18 cellular contexts compared by ENCODE assay signal in the genomic region with DNA sequence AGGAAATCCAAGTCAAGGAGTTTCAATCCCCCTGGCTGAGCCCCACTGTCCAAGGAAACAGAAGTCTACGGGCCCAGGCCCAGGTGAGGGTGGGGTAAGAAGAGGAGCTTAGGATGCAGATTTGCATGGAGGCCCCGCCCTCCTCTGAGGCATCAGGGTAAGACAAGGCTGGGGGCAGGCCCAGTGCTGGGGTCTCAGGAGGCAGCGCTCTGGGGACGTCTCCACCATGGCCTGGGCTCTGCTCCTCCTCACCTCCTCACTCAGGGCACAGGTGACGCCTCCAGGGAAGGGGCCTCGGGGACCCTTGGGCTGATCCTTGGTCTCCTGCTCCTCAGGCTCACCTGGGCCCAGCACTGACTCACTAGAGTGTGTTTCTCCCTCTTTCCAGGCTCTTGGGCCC. TPM values are rescaled to one million over a fixed set of nuclear protein-coding genes. Genes with fewer than 3 reads are reported as not detected.
DNase-seq lines count a peak whose midpoint lies in the region; ATAC-seq and TF ChIP-seq lines count a peak whose summit lies in the region.
"Had no signal": no experiment of that assay in that cellular context is flagged by ENCODE, and none has a peak within 500 bp of the region (broad histone marks: within the 10 kb centered on the region; RNA-seq: fewer than 3 reads in every experiment).

No MANE protein-coding gene starts in this region.

- H3K4me2 ChIP-seq in OCI-LY7 (ENCODE audit: low read length) = peak overlapping the region; percentile 49

- no peaks in the 10 kb centered on the region for H3K9me3 ChIP-seq in OCI-LY7 (ENCODE audit: low read length)
- no peaks in the 10 kb centered on the region for H3K9me3 ChIP-seq in esophagus muscularis mucosa
- H3K9me3 ChIP-seq in heart left ventricle = no peaks in the 10 kb centered on the region
- no peaks in the 10 kb centered on the region for H3K9me3 ChIP-seq in CD8-positive, alpha-beta memory T cell (ENCODE audit: low read length)
- H3K9me3 ChIP-seq: HAP-1 had no signal

- no peaks in the 10 kb centered on the region for H3K79me2 ChIP-seq in OCI-LY7 (ENCODE audit: insufficient read depth, low read depth, low read length)

- H3K36me3 ChIP-seq in OCI-LY7 (ENCODE audit: insufficient read depth, low read length) (no peaks in the 10 kb centered on the region), esophagus muscularis mucosa (no peaks in the 10 kb centered on the region), heart left ventricle (no peaks in the 10 kb centered on the region)
- H3K36me3 ChIP-seq in CD8-positive, alpha-beta memory T cell (ENCODE audit: insufficient read depth, low read length) = no peaks in the 10 kb centered on the region
- H3K36me3 ChIP-seq: HAP-1 had no signal

- ATAC-seq in heart left ventricle = no peak

- H3K27me3 Mint-ChIP-seq in activated CD4-positive, alpha-beta T cell treated with anti-CD3 and anti-CD28 coated beads, Interleukin-2, amount 10 ng/mL, durations not matched to agents 7 days and 5 days = peaks cover 44% of the 10 kb centered on the region
- H3K27me3 Mint-ChIP-seq in CD8-positive, alpha-beta memory T cell = peaks cover 0 to 2% of the 10 kb centered on the region in 2 donors

- H3K27ac Mint-ChIP-seq in activated CD4-positive, alpha-beta T cell treated with anti-CD3 and anti-CD28 coated beads, Interleukin-2, amount 10 ng/mL, durations not matched to agents 7 days and 5 days = peak overlapping the region; percentile 48
- H3K27ac Mint-ChIP-seq in CD8-positive, alpha-beta memory T cell = peak overlapping the region in 1 of 8 donors; percentile 82

- TF ChIP-seq CTCF in OCI-LY7 (conservative IDR thresholded peaks at IDR 0.05; ENCODE audit: low read length) = no peak
- TF ChIP-seq CTCF in esophagus muscularis mucosa (IDR thresholded peaks at IDR 0.05) = no peak
- TF ChIP-seq CTCF in heart left ventricle (IDR thresholded peaks at IDR 0.05) = no peak

- DNase-seq in activated CD4-positive, alpha-beta T cell treated with anti-CD3 and anti-CD28 coated beads, Interleukin-2, amount 10 ng/mL, durations not matched to agents 7 days and 5 days = no peak
- no peak for DNase-seq in activated CD4-positive, alpha-beta T cell treated with anti-CD3 and anti-CD28 coated beads, Interleukin-2, amount 50 U/mL, for 48 hours
- DNase-seq in OCI-LY7 (ENCODE audit: low spot score) (peak; percentile 51), esophagus muscularis mucosa (ENCODE audit: extremely low spot score) (peak; percentile 75), heart left ventricle (no peak), dedifferentiated amniotic fluid mesenchymal stem cell (ENCODE audit: extremely low spot score) (no peak), NCI-H510A treated with DMSO at 0.1 percent for 48 hours (lab: John Stamatoyannopoulos, UW) (no peak)
- DNase-seq in CD8-positive, alpha-beta memory T cell = no peak
- DNase-seq: 8988T, NCI-H1694, NCI-H2081, NCI-H2171, NCI-H345, NCI-H524 treated with DMSO at 0.1 percent for 48 hours had no signal

- TF ChIP-seq POLR2A in esophagus muscularis mucosa (IDR thresholded peaks at IDR 0.05; ENCODE audit: low read depth) = no peak
- TF ChIP-seq POLR2A in heart left ventricle (IDR thresholded peaks at IDR 0.05) = no peak

- no TSS peak for BruUV-seq in OCI-LY7 (replicated peaks; lab: Mats Ljungman, UMichigan)

- H4K20me1 ChIP-seq in OCI-LY7 (ENCODE audit: insufficient read depth, low read length) = no peaks in the 10 kb centered on the region

- TF ChIP-seq EP300 in esophagus muscularis mucosa (IDR thresholded peaks at IDR 0.05) = no peak

- H3K4me3 ChIP-seq in OCI-LY7 (ENCODE audit: low read depth, low read length, poor library complexity, severe bottlenecking) (no peak overlapping the region), esophagus muscularis mucosa (no peak overlapping the region), heart left ventricle (no peak overlapping the region)
- no peak overlapping the region for H3K4me3 ChIP-seq in CD8-positive, alpha-beta memory T cell (ENCODE audit: low read length)
- H3K4me3 ChIP-seq: HAP-1 had no signal

- no peaks in the 10 kb centered on the region for H3K9me2 ChIP-seq in OCI-LY7 (ENCODE audit: insufficient read depth, low read length)

- no peak overlapping the region for H2AFZ ChIP-seq in OCI-LY7 (ENCODE audit: low read length)

- peak overlapping the region; percentile 14 for H3K27ac ChIP-seq in OCI-LY7 (ENCODE audit: low read depth, low read length, poor library complexity, severe bottlenecking)
- no peak overlapping the region for H3K27ac ChIP-seq in esophagus muscularis mucosa (replicated peaks in 1 of 4)
- H3K27ac ChIP-seq in heart left ventricle = no peak overlapping the region
- no peak overlapping the region for H3K27ac ChIP-seq in CD8-positive, alpha-beta memory T cell (ENCODE audit: low read depth, low read length)

- intact Hi-C loops in OCI-LY7 (cut with micrococcal nuclease; ENCODE audit: unreplicated experiment) (no loop called here), esophagus muscularis mucosa (cut with DNase I) (no loop called here), heart left ventricle (cut with DNase I) (no loop called here)

- no peaks in the 10 kb centered on the region for H3K4me1 Mint-ChIP-seq in activated CD4-positive, alpha-beta T cell treated with anti-CD3 and anti-CD28 coated beads, Interleukin-2, amount 10 ng/mL, durations not matched to agents 7 days and 5 days
- H3K4me1 Mint-ChIP-seq in CD8-positive, alpha-beta memory T cell = peaks cover 14 to 31% (median 19%) of the 10 kb centered on the region in 3 donors

- H3K9me3 Mint-ChIP-seq in activated CD4-positive, alpha-beta T cell treated with anti-CD3 and anti-CD28 coated beads, Interleukin-2, amount 10 ng/mL, durations not matched to agents 7 days and 5 days = no peaks in the 10 kb centered on the region
- no peaks in the 10 kb centered on the region for H3K9me3 Mint-ChIP-seq in CD8-positive, alpha-beta memory T cell

- peaks cover 0 to 54% (median 0%) of the 10 kb centered on the region in 4 donors for H3K27me3 ChIP-seq in esophagus muscularis mucosa
- H3K27me3 ChIP-seq in heart left ventricle = peaks cover 0 to 54% (median 8%) of the 10 kb centered on the region in 9 donors
- H3K27me3 ChIP-seq in CD8-positive, alpha-beta memory T cell (ENCODE audit: insufficient read depth, low read length, poor library complexity, severe bottlenecking) = no peaks in the 10 kb centered on the region

- CTCF ChIA-PET in activated CD4-positive, alpha-beta T cell treated with anti-CD3 and anti-CD28 coated beads, Interleukin-2, amount 10 ng/mL, durations not matched to agents 7 days and 5 days (lab: Charles Lee) = interaction anchor here (1.3 to 1.4 kb wide), 4 partner anchors 10 to 98 kb away, joined by 3 to 10 read pairs (median 4); no protein-coding TSS in a partner anchor
- CTCF ChIA-PET in OCI-LY7 (lab: Charles Lee; ENCODE audit: unreplicated experiment) = interaction anchor here (0.6 to 4.0 kb wide), 9 partner anchors 10 to 100 kb away, joined by 3 to 39 read pairs (median 8); no protein-coding TSS in a partner anchor
- CTCF ChIA-PET in CD8-positive, alpha-beta memory T cell (lab: Charles Lee) = interaction anchor here (0.8 to 6.5 kb wide), 20 partner anchors 10 to 111 kb away, joined by 3 to 46 read pairs (median 6); no protein-coding TSS in a partner anchor

- 100% methylated on average over 1 of the region's 6 CpGs for WGBS in esophagus muscularis mucosa
- 78 to 92% (median 86%) methylated on average over 4 to 6 of the region's 6 CpGs for WGBS in heart left ventricle, 4 donors

- POLR2A ChIA-PET in activated CD4-positive, alpha-beta T cell treated with anti-CD3 and anti-CD28 coated beads, Interleukin-2, amount 10 ng/mL, durations not matched to agents 7 days and 5 days (lab: Charles Lee) = no interaction called here
- POLR2A ChIA-PET in OCI-LY7 (lab: Charles Lee) = interaction anchor here (1.0 to 1.7 kb wide), 3 partner anchors 11 to 86 kb away, joined by 3 to 14 read pairs (median 4); no protein-coding TSS in a partner anchor
- POLR2A ChIA-PET in CD8-positive, alpha-beta memory T cell (lab: Charles Lee) = interaction anchor here (0.8 kb wide), 1 partner anchor 9 kb away, joined by 3 read pairs; no protein-coding TSS in a partner anchor

- peaks cover 70% of the 10 kb centered on the region for H3K4me1 ChIP-seq in OCI-LY7 (ENCODE audit: insufficient read depth, low read length, poor library complexity, severe bottlenecking)
- H3K4me1 ChIP-seq in esophagus muscularis mucosa = no peaks in the 10 kb centered on the region
- H3K4me1 ChIP-seq in heart left ventricle = no peaks in the 10 kb centered on the region
- no peaks in the 10 kb centered on the region for H3K4me1 ChIP-seq in CD8-positive, alpha-beta memory T cell (ENCODE audit: insufficient read depth, low read length)
- H3K4me1 ChIP-seq: HAP-1 had no signal

- H3K4me3 Mint-ChIP-seq in activated CD4-positive, alpha-beta T cell treated with anti-CD3 and anti-CD28 coated beads, Interleukin-2, amount 10 ng/mL, durations not matched to agents 7 days and 5 days = no peak overlapping the region
- H3K4me3 Mint-ChIP-seq in CD8-positive, alpha-beta memory T cell = no peak overlapping the region

- no peaks in the 10 kb centered on the region for H3K36me3 Mint-ChIP-seq in activated CD4-positive, alpha-beta T cell treated with anti-CD3 and anti-CD28 coated beads, Interleukin-2, amount 10 ng/mL, durations not matched to agents 7 days and 5 days (ENCODE audit: low read depth)
- H3K36me3 Mint-ChIP-seq in CD8-positive, alpha-beta memory T cell = peaks cover 0 to 2% (median 0%) of the 10 kb centered on the region in 3 donors

RNA-seq across cellular contexts. Expression of a gene that starts 31.3 kb away (rescaled TPM):
- total RNA-seq in activated CD4-positive, alpha-beta T cell treated with anti-CD3 and anti-CD28 coated beads, Interleukin-2, amount 10 ng/mL, durations not matched to agents 7 days and 5 days = not detected
- total RNA-seq in OCI-LY7 (2014; rRNA removed; shearing (Covaris generic)) = 219 TPM in 2 replicates
- total RNA-seq in OCI-LY7 (2022) (364 and 387 TPM in 2 replicates), esophagus muscularis mucosa (1 to 10 TPM in 1 of 4 donors, under 1 TPM in 2, not detected in 1; 0.39 to 1.3 (median 0.80) TPM), heart left ventricle (1 to 10 TPM in 2 of 9 donors, under 1 TPM in 3, not detected in 4; 0.56 to 2.6 (median 0.85) TPM)
- under 1 TPM; 0.23 to 0.26 TPM for polyA plus RNA-seq in heart left ventricle
- total RNA-seq in CD8-positive, alpha-beta memory T cell = not detected
- not detected for polyA plus RNA-seq in CD8-positive, alpha-beta memory T cell
- total RNA-seq: M059J, Right ventricle myocardium superior had no signal
- polyA plus RNA-seq: AG04450 had no signal

Comparison
In these comparisons a context has a peak if more than half of its experiments do, and no peak if none do; other contexts are left out.
1. DNase-seq: peak in OCI-LY7 (single experiment) and esophagus muscularis mucosa (single experiment); none in activated CD4-positive, alpha-beta T cell treated with anti-CD3 and anti-CD28 coated beads, Interleukin-2, amount 10 ng/mL, durations not matched to agents 7 days and 5 days (single experiment), activated CD4-positive, alpha-beta T cell treated with anti-CD3 and anti-CD28 coated beads, Interleukin-2, amount 50 U/mL, for 48 hours (0 of 2), heart left ventricle (0 of 5), dedifferentiated amniotic fluid mesenchymal stem cell (single experiment), NCI-H510A treated with DMSO at 0.1 percent for 48 hours (single experiment) and CD8-positive, alpha-beta memory T cell (0 of 5).
2. RNA of a gene that starts 31.3 kb away (total RNA-seq): 219 to 387 TPM in OCI-LY7; 0.39 to 1.3 TPM in esophagus muscularis mucosa, 0.56 to 2.6 TPM in heart left ventricle, not detected in activated CD4-positive, alpha-beta T cell treated with anti-CD3 and anti-CD28 coated beads, Interleukin-2, amount 10 ng/mL, durations not matched to agents 7 days and 5 days and not detected in CD8-positive, alpha-beta memory T cell; every median in the first group is over 10 times any median in the second.